Comparison of ENCODE assay signal across 11 cellular contexts in the genomic region with DNA sequence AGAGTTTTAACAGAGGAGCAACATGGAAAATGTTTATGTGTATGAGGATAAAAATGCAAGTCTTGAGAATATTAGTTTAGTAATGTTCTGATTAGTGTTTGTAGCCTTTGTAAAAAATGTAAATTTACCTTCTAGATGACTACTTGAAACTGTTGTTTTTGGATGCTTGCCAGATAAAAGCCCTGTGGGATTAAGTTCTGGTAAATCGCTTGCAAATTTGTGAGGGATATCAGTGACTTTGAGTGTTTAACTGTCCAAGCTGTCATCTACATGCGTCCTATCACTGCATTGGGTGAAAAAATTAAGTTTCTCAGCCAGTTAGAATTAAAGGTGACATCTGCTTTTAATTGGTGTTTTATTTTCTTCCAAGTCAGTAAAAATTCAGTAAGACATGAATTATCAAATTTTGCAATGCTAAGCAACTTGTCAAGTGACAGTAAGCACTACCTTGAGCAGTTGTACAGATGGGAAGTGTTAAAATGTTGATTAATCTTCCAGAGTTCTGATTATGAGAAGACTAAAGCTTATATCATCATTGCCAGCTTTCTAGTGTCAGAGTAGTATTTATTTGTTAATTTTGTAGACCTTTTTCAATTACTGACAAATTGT.
A peak's percentile ranks its signal among the peaks of the same experiment; 100 is the strongest.
DNase-seq lines count a peak whose midpoint lies in the region; ATAC-seq lines count a peak whose summit lies in the region.
"Had no signal": no experiment of that assay in that cellular context is flagged by ENCODE, and none has a peak within 500 bp of the region (broad histone marks: within the 10 kb centered on the region; RNA-seq: fewer than 3 reads in every experiment).

No MANE protein-coding gene starts in this region.

- no peak overlapping the region for H3K4me3 Mint-ChIP-seq in activated naive CD4-positive, alpha-beta T cell treated with anti-CD3 and anti-CD28 coated beads, Interleukin-2, amount 10 ng/mL, durations not matched to agents 7 days and 5 days
- H3K4me3 Mint-ChIP-seq: activated CD4-positive, alpha-beta T cell treated with anti-CD3 and anti-CD28 coated beads, Interleukin-2, amount 10 ng/mL, durations not matched to agents 24 days and 14 days had no signal

- H3K4me3 ChIP-seq in SK-N-MC (peak overlapping the region; percentile 58), iPS-20b (ENCODE audit: low read length) (peak overlapping the region; percentile 29; the same call in 1 of the 2 replicates)

- peaks cover 3% of the 10 kb centered on the region for H3K36me3 Mint-ChIP-seq in activated naive CD4-positive, alpha-beta T cell treated with anti-CD3 and anti-CD28 coated beads, Interleukin-2, amount 10 ng/mL, durations not matched to agents 7 days and 5 days

- no peaks in the 10 kb centered on the region for H3K27me3 ChIP-seq in iPS-20b (ENCODE audit: insufficient read depth, low read length)

- no peaks in the 10 kb centered on the region for H3K27me3 Mint-ChIP-seq in activated naive CD4-positive, alpha-beta T cell treated with anti-CD3 and anti-CD28 coated beads, Interleukin-2, amount 10 ng/mL, durations not matched to agents 7 days and 5 days
- H3K27me3 Mint-ChIP-seq: activated CD4-positive, alpha-beta T cell treated with anti-CD3 and anti-CD28 coated beads, Interleukin-2, amount 10 ng/mL, durations not matched to agents 24 days and 14 days had no signal

- ATAC-seq in HG02798 (IDR thresholded peaks at IDR 0.05; ENCODE audit: poor library complexity, unreplicated experiment) = no peak

- peaks cover 1% of the 10 kb centered on the region for H3K9me3 Mint-ChIP-seq in activated naive CD4-positive, alpha-beta T cell treated with anti-CD3 and anti-CD28 coated beads, Interleukin-2, amount 10 ng/mL, durations not matched to agents 7 days and 5 days
- H3K9me3 Mint-ChIP-seq: activated CD4-positive, alpha-beta T cell treated with anti-CD3 and anti-CD28 coated beads, Interleukin-2, amount 10 ng/mL, durations not matched to agents 24 days and 14 days had no signal

- H3K27ac ChIP-seq in SK-N-MC (peak overlapping the region; percentile 90), iPS-20b (ENCODE audit: low read length) (no peak overlapping the region)

- peak overlapping the region; percentile 15 for H3K9ac ChIP-seq in SK-N-MC (ENCODE audit: insufficient read length)
- H3K9ac ChIP-seq in iPS-20b (ENCODE audit: low read depth, low read length) = peak overlapping the region; percentile 0; the same call in 1 of the 2 replicates

- H3K4me1 Mint-ChIP-seq in activated naive CD4-positive, alpha-beta T cell treated with anti-CD3 and anti-CD28 coated beads, Interleukin-2, amount 10 ng/mL, durations not matched to agents 7 days and 5 days = peaks cover 9% of the 10 kb centered on the region
- H3K4me1 Mint-ChIP-seq: activated CD4-positive, alpha-beta T cell treated with anti-CD3 and anti-CD28 coated beads, Interleukin-2, amount 10 ng/mL, durations not matched to agents 24 days and 14 days had no signal

- H3K27ac Mint-ChIP-seq in activated naive CD4-positive, alpha-beta T cell treated with anti-CD3 and anti-CD28 coated beads, Interleukin-2, amount 10 ng/mL, durations not matched to agents 7 days and 5 days = no peak overlapping the region
- H3K27ac Mint-ChIP-seq: activated CD4-positive, alpha-beta T cell treated with anti-CD3 and anti-CD28 coated beads, Interleukin-2, amount 10 ng/mL, durations not matched to agents 24 days and 14 days had no signal

- DNase-seq in DMS153 (lab: John Stamatoyannopoulos, UW) = peak; percentile 23
- peak; percentile 38 for DNase-seq in NCI-H1048 (lab: John Stamatoyannopoulos, UW)
- DNase-seq in SK-N-MC (ENCODE audit: low read depth, low spot score) = peak; percentile 75
- DNase-seq in activated T-cell treated with anti-CD3 and anti-CD28 coated beads, Interleukin-2, amount 50 U/mL, for 1 hour = no peak
- no peak for DNase-seq in activated naive CD4-positive, alpha-beta T cell treated with anti-CD3 and anti-CD28 coated beads, Interleukin-2, amount 10 ng/mL, durations not matched to agents 7 days and 5 days
- no peak for DNase-seq in NCI-H2227 (lab: John Stamatoyannopoulos, UW; ENCODE audit: unreplicated experiment)
- DNase-seq: activated CD4-positive, alpha-beta T cell treated with anti-CD3 and anti-CD28 coated beads, Interleukin-2, amount 10 ng/mL, durations not matched to agents 24 days and 14 days; activated naive CD4-positive, alpha-beta T cell treated with anti-CD3 and anti-CD28 coated beads, Interleukin-2, amount 50 U/mL, for 16 hours; SIG-M5 had no signal

- CTCF ChIA-PET in activated naive CD4-positive, alpha-beta T cell treated with anti-CD3 and anti-CD28 coated beads, Interleukin-2, amount 10 ng/mL, durations not matched to agents 7 days and 5 days (lab: Charles Lee) = no interaction called here

- no peaks in the 10 kb centered on the region for H3K9me3 ChIP-seq in SK-N-MC (ENCODE audit: low read depth, low read length)
- H3K9me3 ChIP-seq in iPS-20b (ENCODE audit: insufficient read depth, low read depth, low read length) = peaks cover 4% of the 10 kb centered on the region; the same call in 1 of the 2 replicates

- peaks cover 33% of the 10 kb centered on the region; the same call in 1 of the 2 replicates for H3K4me1 ChIP-seq in iPS-20b (ENCODE audit: insufficient read depth, low read length)

- H3K36me3 ChIP-seq in SK-N-MC (ENCODE audit: insufficient read depth, low read length) = no peaks in the 10 kb centered on the region
- H3K36me3 ChIP-seq in iPS-20b (ENCODE audit: insufficient read depth, low read depth, low read length) = peaks cover 7% of the 10 kb centered on the region; the same call in 1 of the 2 replicates

Comparison
In these comparisons a context has a peak if more than half of its experiments do, and no peak if none do; other contexts are left out.
1. DNase-seq: peak in DMS153 (single experiment), NCI-H1048 (single experiment) and SK-N-MC (single experiment); none in activated T-cell treated with anti-CD3 and anti-CD28 coated beads, Interleukin-2, amount 50 U/mL, for 1 hour (single experiment), activated naive CD4-positive, alpha-beta T cell treated with anti-CD3 and anti-CD28 coated beads, Interleukin-2, amount 10 ng/mL, durations not matched to agents 7 days and 5 days (single experiment) and NCI-H2227 (single experiment).